In genomic region chr7:5528071-5528814, GRCh38 we compare ENCODE assay signal across 8 cellular contexts. TPM values are rescaled to one million over a fixed set of nuclear protein-coding genes. Genes with fewer than 3 reads are reported as not detected.
DNase-seq lines count a peak whose midpoint lies in the region; ATAC-seq and TF ChIP-seq lines count a peak whose summit lies in the region.

No MANE protein-coding gene starts in this region.

- peaks cover 45% of the 10 kb centered on the region for H3K4me1 Mint-ChIP-seq in MCF 10A (ENCODE audit: insufficient read depth, unreplicated experiment)
- peaks cover 47 to 79% of the 10 kb centered on the region in 2 donors for H3K4me1 Mint-ChIP-seq in stimulated activated naive B cell treated with anti-CD40 and anti-IgM and Interleukin-4, amounts not matched to agents 10 μg/mL and 1 μg/mL and 100 μg/mL, for 72 hours

- H3K27ac ChIP-seq in SJCRH30 (no peak overlapping the region), layer of hippocampus (ENCODE audit: low read depth, low read length) (peak overlapping the region; percentile 99)

- ATAC-seq in stimulated activated naive B cell treated with anti-CD40 and anti-IgM and Interleukin-4, amounts not matched to agents 10 μg/mL and 1 μg/mL and 100 μg/mL, for 72 hours (replicated peaks) = no peak
- ATAC-seq in HG03457 (IDR thresholded peaks at IDR 0.05; ENCODE audit: unreplicated experiment) = no peak
- ATAC-seq in HG02571 (IDR thresholded peaks at IDR 0.05; ENCODE audit: unreplicated experiment) = no peak

- intact Hi-C loops in MCF 10A (cut with micrococcal nuclease) = no loop called here

- H3K27me3 ChIP-seq in SJCRH30 = no peaks in the 10 kb centered on the region
- H3K27me3 ChIP-seq in layer of hippocampus (ENCODE audit: control insufficient read depth, insufficient read depth, low read length) = no peaks in the 10 kb centered on the region

- no peaks in the 10 kb centered on the region for H3K9me3 ChIP-seq in SJCRH30 (replicated peaks)

- H3K27ac Mint-ChIP-seq in MCF 10A (ENCODE audit: low read depth, unreplicated experiment) = peak overlapping the region; percentile 91
- peak overlapping the region; percentile 99 for H3K27ac Mint-ChIP-seq in stimulated activated naive B cell treated with anti-CD40 and anti-IgM and Interleukin-4, amounts not matched to agents 10 μg/mL and 1 μg/mL and 100 μg/mL, for 72 hours

- H3K36me3 Mint-ChIP-seq in MCF 10A (ENCODE audit: insufficient read depth, unreplicated experiment) = peaks cover 79% of the 10 kb centered on the region
- peaks cover 58 to 72% of the 10 kb centered on the region in 2 donors for H3K36me3 Mint-ChIP-seq in stimulated activated naive B cell treated with anti-CD40 and anti-IgM and Interleukin-4, amounts not matched to agents 10 μg/mL and 1 μg/mL and 100 μg/mL, for 72 hours

- CTCF ChIA-PET in MCF 10A (lab: Yijun Ruan, JAX) = interaction anchor here (0.5 to 2.1 kb wide), 15 partner anchors 10 to 253 kb away, joined by 3 to 9 read pairs (median 4); no protein-coding TSS in a partner anchor

- no TSS peak for BruUV-seq in MCF 10A (replicated peaks; lab: Mats Ljungman, UMichigan)

- no peaks in the 10 kb centered on the region for H3K9me3 Mint-ChIP-seq in MCF 10A (ENCODE audit: unreplicated experiment)
- H3K9me3 Mint-ChIP-seq in stimulated activated naive B cell treated with anti-CD40 and anti-IgM and Interleukin-4, amounts not matched to agents 10 μg/mL and 1 μg/mL and 100 μg/mL, for 72 hours = peaks cover 0 to 1% of the 10 kb centered on the region in 2 donors

- no peaks in the 10 kb centered on the region for H3K27me3 Mint-ChIP-seq in MCF 10A (ENCODE audit: insufficient read depth, unreplicated experiment)
- H3K27me3 Mint-ChIP-seq in stimulated activated naive B cell treated with anti-CD40 and anti-IgM and Interleukin-4, amounts not matched to agents 10 μg/mL and 1 μg/mL and 100 μg/mL, for 72 hours = peaks cover 16 to 20% of the 10 kb centered on the region in 2 donors

- peak overlapping the region; percentile 81 for H3K4me3 Mint-ChIP-seq in MCF 10A (ENCODE audit: unreplicated experiment)
- H3K4me3 Mint-ChIP-seq in stimulated activated naive B cell treated with anti-CD40 and anti-IgM and Interleukin-4, amounts not matched to agents 10 μg/mL and 1 μg/mL and 100 μg/mL, for 72 hours = peak overlapping the region; percentile 91

- peak; percentile 81 for DNase-seq in ELR (ENCODE audit: low read depth)
- DNase-seq in SJCRH30 = no peak
- peak; percentile 51 for DNase-seq in MCF 10A (ENCODE audit: unreplicated experiment)
- no peak for DNase-seq in stimulated activated naive B cell treated with anti-CD40 and anti-IgM and Interleukin-4, amounts not matched to agents 10 μg/mL and 1 μg/mL and 100 μg/mL, for 72 hours
- no peak for DNase-seq in cerebellum (ENCODE audit: low spot score)

- H3K4me3 ChIP-seq in SJCRH30 = peak overlapping the region; percentile 95

- no peaks in the 10 kb centered on the region for H3K4me1 ChIP-seq in SJCRH30

- POLR2A ChIA-PET in MCF 10A (lab: Yijun Ruan, JAX) = interaction anchor here (0.7 to 1.4 kb wide), 7 partner anchors 18 to 160 kb away, joined by 3 to 5 read pairs (median 4); no protein-coding TSS in a partner anchor

- TF ChIP-seq CTCF in MCF 10A (IDR thresholded peaks at IDR 0.05; ENCODE audit: unreplicated experiment) = no peak

- H3K36me3 ChIP-seq in SJCRH30 = peaks cover 51% of the 10 kb centered on the region

RNA-seq across cellular contexts. Expression of gene ACTB, which starts 2.2 kb away (rescaled TPM):
- total RNA-seq in SJCRH30 (2014; rRNA removed; shearing (Covaris generic)) = 1,484 and 1,492 TPM in 2 replicates
- total RNA-seq in MCF 10A (2022) (1,855 and 2,659 TPM in 2 replicates), cerebellum (1,194 TPM)

RNA-seq across cellular contexts. Expression of gene FBXL18, which starts 14.6 kb away (rescaled TPM):
- total RNA-seq in SJCRH30 (2014; rRNA removed; shearing (Covaris generic)) = 10.3 and 10.7 TPM in 2 replicates
- total RNA-seq in MCF 10A (2022) (15.7 and 19.5 TPM in 2 replicates), cerebellum (7.5 TPM)

Comparison
In these comparisons a context has a peak if more than half of its experiments do, and no peak if none do; other contexts are left out.
1. DNase-seq: peak in ELR (single experiment) and MCF 10A (single experiment); none in SJCRH30 (0 of 2), stimulated activated naive B cell treated with anti-CD40 and anti-IgM and Interleukin-4, amounts not matched to agents 10 μg/mL and 1 μg/mL and 100 μg/mL, for 72 hours (single experiment) and cerebellum (single experiment).